ENCODE assay signal across 9 cellular contexts in genomic region chr16:88429387-88430184, GRCh38. TPM values are rescaled to one million over a fixed set of nuclear protein-coding genes. Genes with fewer than 3 reads are reported as not detected.
A peak's percentile ranks its signal among the peaks of the same experiment; 100 is the strongest.
DNase-seq lines count a peak whose midpoint lies in the region; ATAC-seq lines count a peak whose summit lies in the region.
"Had no signal": no experiment of that assay in that cellular context is flagged by ENCODE, and none has a peak within 500 bp of the region (broad histone marks: within the 10 kb centered on the region; RNA-seq: fewer than 3 reads in every experiment).

No MANE protein-coding gene starts in this region.

- peak overlapping the region; percentile 53 for H3K4me3 Mint-ChIP-seq in T-helper 1 cell treated with Interleukin-12 subunit alpha and Interleukin-12 subunit beta and Interleukin-4 antibody, amounts not matched to agents 30 μg/mL and 1 μg/mL, for 36 hours
- peak overlapping the region; percentile 61 for H3K4me3 Mint-ChIP-seq in activated CD8-positive, alpha-beta T cell treated with anti-CD3 and anti-CD28 coated beads, Interleukin-2, amount 10 ng/mL, durations not matched to agents 7 days and 5 days
- H3K4me3 Mint-ChIP-seq in stimulated activated naive CD8-positive, alpha-beta T cell treated with anti-CD3 and anti-CD28 coated beads, Interleukin-15, amount 100 ng/mL, for 72 hours = peak overlapping the region; percentile 78 to 81

- no peaks in the 10 kb centered on the region for H3K9me3 Mint-ChIP-seq in T-helper 1 cell treated with Interleukin-12 subunit alpha and Interleukin-12 subunit beta and Interleukin-4 antibody, amounts not matched to agents 30 μg/mL and 1 μg/mL, for 36 hours
- H3K9me3 Mint-ChIP-seq in activated CD8-positive, alpha-beta T cell treated with anti-CD3 and anti-CD28 coated beads, Interleukin-2, amount 10 ng/mL, durations not matched to agents 7 days and 5 days (ENCODE audit: insufficient read depth) = no peaks in the 10 kb centered on the region
- no peaks in the 10 kb centered on the region for H3K9me3 Mint-ChIP-seq in stimulated activated naive CD8-positive, alpha-beta T cell treated with anti-CD3 and anti-CD28 coated beads, Interleukin-15, amount 100 ng/mL, for 72 hours

- no peak for DNase-seq in T-helper 1 cell
- no peak for DNase-seq in activated CD8-positive, alpha-beta T cell treated with anti-CD3 and anti-CD28 coated beads, Interleukin-2, amount 10 ng/mL, durations not matched to agents 7 days and 5 days
- no peak for DNase-seq in stimulated activated naive CD8-positive, alpha-beta T cell treated with anti-CD3 and anti-CD28 coated beads, Interleukin-15, amount 100 ng/mL, for 72 hours
- no peak for DNase-seq in NCI-H1930 (lab: John Stamatoyannopoulos, UW)
- DNase-seq in NOMO-1 treated with DMSO at 0.1 percent for 48 hours (lab: John Stamatoyannopoulos, UW; ENCODE audit: unreplicated experiment) = no peak
- DNase-seq in activated CD4-positive, CD25-positive, alpha-beta regulatory T cell treated with anti-CD3 and anti-CD28 coated beads, Interleukin-2, amount 50 U/mL, for 72 hours = no peak

- POLR2A ChIA-PET in activated CD8-positive, alpha-beta T cell treated with anti-CD3 and anti-CD28 coated beads, Interleukin-2, amount 10 ng/mL, durations not matched to agents 7 days and 5 days (lab: Charles Lee) = interaction anchor here (1.2 to 1.3 kb wide), 2 partner anchors 469 to 472 kb away, joined by 4 to 5 read pairs; no protein-coding TSS in a partner anchor

- H3K36me3 Mint-ChIP-seq in T-helper 1 cell treated with Interleukin-12 subunit alpha and Interleukin-12 subunit beta and Interleukin-4 antibody, amounts not matched to agents 30 μg/mL and 1 μg/mL, for 36 hours (ENCODE audit: low read depth) = no peaks in the 10 kb centered on the region
- H3K36me3 Mint-ChIP-seq in activated CD8-positive, alpha-beta T cell treated with anti-CD3 and anti-CD28 coated beads, Interleukin-2, amount 10 ng/mL, durations not matched to agents 7 days and 5 days (ENCODE audit: low read depth) = no peaks in the 10 kb centered on the region

- H3K27ac Mint-ChIP-seq in T-helper 1 cell treated with Interleukin-12 subunit alpha and Interleukin-12 subunit beta and Interleukin-4 antibody, amounts not matched to agents 30 μg/mL and 1 μg/mL, for 36 hours = peak overlapping the region; percentile 20
- H3K27ac Mint-ChIP-seq in activated CD8-positive, alpha-beta T cell treated with anti-CD3 and anti-CD28 coated beads, Interleukin-2, amount 10 ng/mL, durations not matched to agents 7 days and 5 days = peak overlapping the region; percentile 39
- peak overlapping the region; percentile 75 to 93 for H3K27ac Mint-ChIP-seq in stimulated activated naive CD8-positive, alpha-beta T cell treated with anti-CD3 and anti-CD28 coated beads, Interleukin-15, amount 100 ng/mL, for 72 hours

- H3K27me3 Mint-ChIP-seq in T-helper 1 cell treated with Interleukin-12 subunit alpha and Interleukin-12 subunit beta and Interleukin-4 antibody, amounts not matched to agents 30 μg/mL and 1 μg/mL, for 36 hours (ENCODE audit: low read depth) = peaks cover 14% of the 10 kb centered on the region
- peaks cover 3% of the 10 kb centered on the region for H3K27me3 Mint-ChIP-seq in activated CD8-positive, alpha-beta T cell treated with anti-CD3 and anti-CD28 coated beads, Interleukin-2, amount 10 ng/mL, durations not matched to agents 7 days and 5 days (ENCODE audit: low read depth)
- H3K27me3 Mint-ChIP-seq in stimulated activated naive CD8-positive, alpha-beta T cell treated with anti-CD3 and anti-CD28 coated beads, Interleukin-15, amount 100 ng/mL, for 72 hours = peaks cover 9% of the 10 kb centered on the region

- H3K27ac ChIP-seq in layer of hippocampus (ENCODE audit: low read depth, low read length) = peak overlapping the region; percentile 38
- H3K27ac ChIP-seq: 22Rv1 had no signal

- peaks cover 4% of the 10 kb centered on the region for H3K27me3 ChIP-seq in layer of hippocampus (ENCODE audit: control insufficient read depth, insufficient read depth, low read length)

- CTCF ChIA-PET in activated CD8-positive, alpha-beta T cell treated with anti-CD3 and anti-CD28 coated beads, Interleukin-2, amount 10 ng/mL, durations not matched to agents 7 days and 5 days (lab: Charles Lee) = interaction anchor here (1.1 to 3.8 kb wide), 5 partner anchors 9 to 651 kb away, joined by 3 to 14 read pairs (median 5); partner anchors contain the start of gene BANP

- no peaks in the 10 kb centered on the region for H3K4me1 Mint-ChIP-seq in T-helper 1 cell treated with Interleukin-12 subunit alpha and Interleukin-12 subunit beta and Interleukin-4 antibody, amounts not matched to agents 30 μg/mL and 1 μg/mL, for 36 hours (ENCODE audit: low read depth)
- peaks cover 8% of the 10 kb centered on the region for H3K4me1 Mint-ChIP-seq in activated CD8-positive, alpha-beta T cell treated with anti-CD3 and anti-CD28 coated beads, Interleukin-2, amount 10 ng/mL, durations not matched to agents 7 days and 5 days (ENCODE audit: low read depth)
- peaks cover 25% of the 10 kb centered on the region for H3K4me1 Mint-ChIP-seq in stimulated activated naive CD8-positive, alpha-beta T cell treated with anti-CD3 and anti-CD28 coated beads, Interleukin-15, amount 100 ng/mL, for 72 hours

- no peak for ATAC-seq in activated CD8-positive, alpha-beta T cell treated with anti-CD3 and anti-CD28 coated beads, Interleukin-2, amount 10 ng/mL, durations not matched to agents 7 days and 5 days
- no peak for ATAC-seq in stimulated activated naive CD8-positive, alpha-beta T cell treated with anti-CD3 and anti-CD28 coated beads, Interleukin-15, amount 100 ng/mL, for 72 hours

RNA-seq across cellular contexts. Expression of gene ZFPM1, which starts 23.5 kb away (rescaled TPM):
- 10 to 100 TPM; 15.8 to 19.3 TPM for total RNA-seq in activated CD8-positive, alpha-beta T cell treated with anti-CD3 and anti-CD28 coated beads, Interleukin-2, amount 10 ng/mL, durations not matched to agents 7 days and 5 days

RNA-seq across cellular contexts. Expression of gene ZNF469, which starts 46.8 kb away (rescaled TPM):
- total RNA-seq in activated CD8-positive, alpha-beta T cell treated with anti-CD3 and anti-CD28 coated beads, Interleukin-2, amount 10 ng/mL, durations not matched to agents 7 days and 5 days = under 1 TPM; 0.66 to 0.83 TPM

Comparison
In these comparisons a context has a peak if more than half of its experiments do, and no peak if none do; other contexts are left out.
1. H3K27ac Mint-ChIP-seq: peak in every context shown above with its lines; median percentile 84 in stimulated activated naive CD8-positive, alpha-beta T cell treated with anti-CD3 and anti-CD28 coated beads, Interleukin-15, amount 100 ng/mL, for 72 hours; 39 in activated CD8-positive, alpha-beta T cell treated with anti-CD3 and anti-CD28 coated beads, Interleukin-2, amount 10 ng/mL, durations not matched to agents 7 days and 5 days; 20 in T-helper 1 cell treated with Interleukin-12 subunit alpha and Interleukin-12 subunit beta and Interleukin-4 antibody, amounts not matched to agents 30 μg/mL and 1 μg/mL, for 36 hours.